1 cellular context compared by ENCODE assay signal in the genomic region with DNA sequence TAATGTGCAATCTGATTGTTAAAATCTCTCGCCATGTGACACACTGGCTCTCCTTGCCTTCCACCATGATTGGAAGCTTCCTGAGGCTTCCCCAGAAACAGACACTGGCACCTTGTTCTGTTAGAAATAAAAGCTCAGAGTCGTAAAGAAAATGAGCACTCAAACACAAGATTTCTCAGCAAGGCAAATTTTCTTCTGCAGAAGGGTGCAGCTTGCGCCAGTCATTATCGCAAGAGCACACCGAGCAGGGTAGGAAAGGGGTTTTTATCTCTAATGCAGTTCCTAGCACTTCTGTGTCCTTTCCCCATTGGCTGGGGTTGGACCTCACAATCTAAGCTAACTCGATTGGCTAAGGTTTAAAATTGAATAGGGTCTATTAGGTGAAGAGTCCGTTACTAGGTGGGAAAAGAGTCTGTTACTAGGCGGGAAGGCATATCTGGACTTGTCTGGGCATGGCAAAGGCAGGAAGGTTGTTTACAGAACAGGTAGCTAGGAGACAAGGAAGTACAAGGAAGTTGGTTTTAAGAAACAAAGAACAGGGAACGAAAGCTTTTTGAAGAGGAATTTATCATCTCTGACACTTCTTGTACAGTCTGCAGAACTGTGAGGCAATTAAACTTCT.
TF ChIP-seq lines count a peak whose summit lies in the region.

No MANE protein-coding gene starts in this region.

TF ChIP-seq in HCT116, 20 proteins besides CTCF, POLR2A, EP300 and RAD21:
- no peak for TF ChIP-seq EZH2 (IDR thresholded peaks at IDR 0.05)
- peak; percentile 84 for TF ChIP-seq CBX3 (IDR thresholded peaks at IDR 0.05; ENCODE audit: low read depth)
